Comparison of ENCODE assay signal across 12 cellular contexts in genomic region chr14:30855345-30856037, GRCh38. TPM values are rescaled to one million over a fixed set of nuclear protein-coding genes. Genes with fewer than 3 reads are reported as not detected.
DNase-seq lines count a peak whose midpoint lies in the region; ATAC-seq and TF ChIP-seq lines count a peak whose summit lies in the region.
"Had no signal": no experiment of that assay in that cellular context is flagged by ENCODE, and none has a peak within 500 bp of the region (broad histone marks: within the 10 kb centered on the region; RNA-seq: fewer than 3 reads in every experiment).

No MANE protein-coding gene starts in this region.

- H3K9ac ChIP-seq in neuronal stem cell (ENCODE audit: low read depth, low read length, poor library complexity), result no peak overlapping the region

- no peak for TF ChIP-seq EP300 in sigmoid colon (IDR thresholded peaks at IDR 0.05)

- no peak overlapping the region for H3K4me3 ChIP-seq in neuronal stem cell (ENCODE audit: low read length in 2 of 2)
- no peak overlapping the region for H3K4me3 ChIP-seq in sigmoid colon
- H3K4me3 ChIP-seq: psoas muscle had no signal

- intact Hi-C loops in sigmoid colon (cut with DNase I), result no loop called here

- no peak overlapping the region for H3K4me2 ChIP-seq in neuronal stem cell (ENCODE audit: insufficient read depth, low read length, poor library complexity, severe bottlenecking)

- H3K23ac ChIP-seq in neuronal stem cell (ENCODE audit: low read depth, low read length, poor library complexity), result no peak overlapping the region

- H3K36me3 ChIP-seq in neuronal stem cell (replicated peaks in 1 of 2; ENCODE audit: control insufficient read depth in 2 of 2, insufficient read depth in 2 of 2, low read length in 2 of 2) (no peaks in the 10 kb centered on the region), sigmoid colon (no peaks in the 10 kb centered on the region)

- H3K18ac ChIP-seq in neuronal stem cell (ENCODE audit: low read length), result peak overlapping the region; percentile 13

- no peak for TF ChIP-seq CTCF in sigmoid colon (IDR thresholded peaks at IDR 0.05)

- no peaks in the 10 kb centered on the region for H3K9me3 ChIP-seq in neuronal stem cell (replicated peaks in 1 of 2; ENCODE audit: control insufficient read depth in 2 of 2, insufficient read depth in 1 of 2, low read depth in 1 of 2, low read length in 2 of 2)
- H3K9me3 ChIP-seq in sigmoid colon, result no peaks in the 10 kb centered on the region
- H3K9me3 ChIP-seq: psoas muscle had no signal

- no peak overlapping the region for H2BK5ac ChIP-seq in neuronal stem cell (ENCODE audit: low read length)

- ATAC-seq in activated CD4-positive, CD25-positive, alpha-beta regulatory T cell treated with anti-CD3 and anti-CD28 coated beads, Interleukin-2, amount 50 U/mL, for 24 hours, result peak; percentile 32 to 52
- ATAC-seq in GM21447 (IDR thresholded peaks at IDR 0.05; ENCODE audit: unreplicated experiment) (peak; percentile 68), HG03378 (IDR thresholded peaks at IDR 0.05; ENCODE audit: unreplicated experiment) (peak; percentile 81)
- ATAC-seq: left lobe of liver, psoas muscle had no signal

- no peak overlapping the region for H3K14ac ChIP-seq in neuronal stem cell (ENCODE audit: low read length)

- no peaks in the 10 kb centered on the region for H3K79me1 ChIP-seq in neuronal stem cell (ENCODE audit: low read depth, low read length)

- H2AK5ac ChIP-seq in neuronal stem cell (ENCODE audit: low read depth, low read length), result no peak overlapping the region

- no peak overlapping the region for H2BK120ac ChIP-seq in neuronal stem cell (ENCODE audit: low read depth, low read length)

- H2AFZ ChIP-seq in neuronal stem cell (ENCODE audit: low read length), result no peak overlapping the region

- H3K4ac ChIP-seq in neuronal stem cell (ENCODE audit: low read length), result no peak overlapping the region

- no CpG with 5 or more reads among the region's 6 CpGs for WGBS in neuronal stem cell (ENCODE audit: extremely low coverage in 2 of 2, insufficient read length in 2 of 2, insufficient replicate concordance in 1 of 2), 2 donors
- WGBS in sigmoid colon, 2 donors, result 84 to 87% methylated on average over 6 of the region's 6 CpGs

- H3K27ac ChIP-seq in neuronal stem cell (replicated peaks; ENCODE audit: low read length) (no peak overlapping the region), sigmoid colon (no peak overlapping the region)
- H3K27ac ChIP-seq: psoas muscle, VCaP had no signal

- H2BK15ac ChIP-seq in neuronal stem cell (ENCODE audit: low read length), result no peak overlapping the region

- H3K4me1 ChIP-seq in neuronal stem cell (ENCODE audit: control insufficient read depth in 2 of 2, insufficient read depth in 1 of 2, low read depth in 1 of 2, low read length in 2 of 2) (no peaks in the 10 kb centered on the region), sigmoid colon (no peaks in the 10 kb centered on the region)
- H3K4me1 ChIP-seq: psoas muscle had no signal

- no peak overlapping the region for H2BK12ac ChIP-seq in neuronal stem cell (ENCODE audit: low read length)

- no peak for TF ChIP-seq POLR2A in sigmoid colon (IDR thresholded peaks at IDR 0.05)

- no peak for DNase-seq in activated CD4-positive, CD25-positive, alpha-beta regulatory T cell (lab: John Stamatoyannopoulos, UW)
- DNase-seq in neuronal stem cell (ENCODE audit: low spot score) (no peak), putamen (ENCODE audit: low spot score) (no peak), NCI-H1105 (lab: John Stamatoyannopoulos, UW) (no peak), sigmoid colon (no peak)
- DNase-seq: HCEC 1CT, psoas muscle had no signal

- H4K8ac ChIP-seq in neuronal stem cell (ENCODE audit: low read depth, low read length), result no peak overlapping the region

- H3K27me3 ChIP-seq in neuronal stem cell (ENCODE audit: control insufficient read depth in 3 of 3, insufficient read depth in 3 of 3, low read depth in 1 of 3, low read length in 3 of 3), result peaks cover 0 to 2% (median 0%) of the 10 kb centered on the region in 3 experiments
- no peaks in the 10 kb centered on the region for H3K27me3 ChIP-seq in sigmoid colon

- H4K91ac ChIP-seq in neuronal stem cell (ENCODE audit: low read depth, low read length, poor library complexity), result no peak overlapping the region

RNA-seq across cellular contexts. Expression of gene COCH, which starts 18.9 kb away (rescaled TPM):
- 18.5 TPM for polyA plus RNA-seq in neuronal stem cell (2013, experiment 1 of 2)
- polyA plus RNA-seq in neuronal stem cell (2013, experiment 2 of 2), result 17.7 TPM
- 10 to 100 TPM in 2 of 4 donors, under 1 TPM in 2; 0.71 to 15.1 (median 6.6) TPM for total RNA-seq in sigmoid colon
- polyA plus RNA-seq in sigmoid colon, result 1 to 10 TPM; 1.2 to 1.6 (median 1.6) TPM
